In genomic region chr2:189218236-189218635, GRCh38 we compare ENCODE assay signal across 16 cellular contexts. TPM values are rescaled to one million over a fixed set of nuclear protein-coding genes. Genes with fewer than 3 reads are reported as not detected.
DNase-seq lines count a peak whose midpoint lies in the region; ATAC-seq, FAIRE-seq and TF ChIP-seq lines count a peak whose summit lies in the region.
"Had no signal": no experiment of that assay in that cellular context is flagged by ENCODE, and none has a peak within 500 bp of the region (broad histone marks: within the 10 kb centered on the region; RNA-seq: fewer than 3 reads in every experiment).

No MANE protein-coding gene starts in this region.

- peak overlapping the region; percentile 16; the same call in 1 of the 2 replicates for H3K4me2 ChIP-seq in GM23338
- peak overlapping the region in 1 of 2 experiments; percentile 57; a peak in 1 of 4 replicates for H3K4me2 ChIP-seq in H1 (ENCODE audit: insufficient read depth in 1 of 2, low read depth in 2 of 2, low read length in 2 of 2)
- H3K4me2 ChIP-seq in mesendoderm (ENCODE audit: low read length), result no peak overlapping the region

- no peak overlapping the region for H3K14ac ChIP-seq in H1 (ENCODE audit: insufficient read length)

- H4K20me1 ChIP-seq in GM23338 (replicated peaks; ENCODE audit: insufficient read depth), result no peaks in the 10 kb centered on the region
- no peaks in the 10 kb centered on the region for H4K20me1 ChIP-seq in H1 (replicated peaks in 1 of 2; ENCODE audit: control insufficient read depth in 1 of 2, insufficient read depth in 2 of 2, low read length in 2 of 2)

- H2BK15ac ChIP-seq in H1 (ENCODE audit: low read length), result no peak overlapping the region
- peak overlapping the region; percentile 88 for H2BK15ac ChIP-seq in mesendoderm (replicated peaks; ENCODE audit: low read depth)

- no peak overlapping the region for H3K56ac ChIP-seq in H1 (replicated peaks; ENCODE audit: insufficient read length, low read depth, low read length)
- peak overlapping the region; percentile 92 for H3K56ac ChIP-seq in mesendoderm (ENCODE audit: low read length)

- 80% methylated on average over 2 of the region's 2 CpGs; no CpG with 5 or more reads in 1 of the 2 experiments for WGBS in H1 (ENCODE audit: extremely low coverage in 1 of 2, insufficient coverage in 1 of 2, insufficient read length in 1 of 2, insufficient replicate concordance in 2 of 2, low coverage in 1 of 2, low lambda C conversion rate in 2 of 2, missing lambda C conversion rate in 1 of 2), 2 experiments
- no CpG with 5 or more reads among the region's 2 CpGs for WGBS in mesendoderm (ENCODE audit: extremely low coverage, insufficient coverage, low lambda C conversion rate)

- H3K9ac ChIP-seq in H1 (replicated peaks in 1 of 4; ENCODE audit: extremely low read depth in 1 of 4, low read depth in 3 of 4, low read length in 3 of 4), result no peak overlapping the region
- peak overlapping the region; percentile 60 for H3K9ac ChIP-seq in mesendoderm (ENCODE audit: low read length)

- H2AFZ ChIP-seq in GM23338, result no peak overlapping the region
- H2AFZ ChIP-seq in H1 (ENCODE audit: low read length), result no peak overlapping the region

- H3K27me3 ChIP-seq in GM23338 (ENCODE audit: insufficient read depth) (no peaks in the 10 kb centered on the region), H1 (replicated peaks in 1 of 4; ENCODE audit: control insufficient read depth in 3 of 4, extremely low read depth in 1 of 4, insufficient read depth in 3 of 4, low read length in 3 of 4) (no peaks in the 10 kb centered on the region), mesendoderm (ENCODE audit: insufficient read depth, low read length, poor library complexity) (no peaks in the 10 kb centered on the region), right atrium auricular region (no peaks in the 10 kb centered on the region)

- H2BK5ac ChIP-seq in H1 (ENCODE audit: low read depth, low read length) (peak overlapping the region; percentile 46; the same call in 1 of the 2 replicates), mesendoderm (ENCODE audit: low read length) (peak overlapping the region; percentile 100)

- no peaks in the 10 kb centered on the region for H3K9me3 ChIP-seq in H1 (ENCODE audit: insufficient read depth in 2 of 2, low read depth in 1 of 2, low read length in 1 of 2)
- H3K9me3 ChIP-seq in right atrium auricular region, result no peaks in the 10 kb centered on the region
- H3K9me3 ChIP-seq: HAP-1 had no signal

- peak overlapping the region; percentile 94 for H3K27ac Mint-ChIP-seq in GM23338
- H3K27ac Mint-ChIP-seq: CD8-positive, alpha-beta memory T cell had no signal

- peak overlapping the region; percentile 56 for H3K27ac ChIP-seq in GM23338 (ENCODE audit: low read depth)
- peak overlapping the region; percentile 53 for H3K27ac ChIP-seq in H1 (ENCODE audit: low read depth, low read length)
- H3K27ac ChIP-seq in mesendoderm (ENCODE audit: low read depth, low read length), result peak overlapping the region; percentile 98
- H3K27ac ChIP-seq in right atrium auricular region, result no peak overlapping the region

- no peak overlapping the region for H4K5ac ChIP-seq in H1 (ENCODE audit: insufficient read length, low read depth, low read length)
- peak overlapping the region; percentile 96 for H4K5ac ChIP-seq in mesendoderm (ENCODE audit: low read length)

- H3K36me3 ChIP-seq in GM23338 (ENCODE audit: insufficient read depth) (no peaks in the 10 kb centered on the region), H1 (ENCODE audit: control insufficient read depth in 2 of 4, insufficient read depth in 4 of 4, low read length in 3 of 4) (no peaks in the 10 kb centered on the region), mesendoderm (ENCODE audit: control insufficient read depth, insufficient read depth, low read length) (no peaks in the 10 kb centered on the region), right atrium auricular region (no peaks in the 10 kb centered on the region)
- H3K36me3 ChIP-seq: HAP-1 had no signal

- DNase-seq in GM23338 (ENCODE audit: low spot score), result no peak
- DNase-seq in NCI-H2227 treated with DMSO at 0.1 percent for 48 hours (lab: John Stamatoyannopoulos, UW), result peak; percentile 22
- DNase-seq in H1 (ENCODE audit: low read depth in 1 of 2, low spot score in 2 of 2), result no peak
- DNase-seq in mesendoderm, result peak; percentile 78
- DNase-seq in GDM1 (lab: John Stamatoyannopoulos, UW), result no peak
- no peak for DNase-seq in AG20443 (ENCODE audit: low spot score)
- DNase-seq in right atrium auricular region (ENCODE audit: low spot score), result no peak
- DNase-seq: CD8-positive, alpha-beta memory T cell; NCI-H187 treated with DMSO at 0.1 percent for 48 hours; NCI-H510A treated with DMSO at 0.1 percent for 48 hours; SHP77 treated with DMSO at 0.1 percent for 48 hours; SW 1271 had no signal

- peak overlapping the region; percentile 39 for H3K4ac ChIP-seq in H1 (replicated peaks; ENCODE audit: insufficient read length, low read depth, low read length)
- peak overlapping the region; percentile 96 for H3K4ac ChIP-seq in mesendoderm (ENCODE audit: low read depth, low read length)

- POLR2A ChIA-PET in H1 (lab: Charles Lee; ENCODE audit: partially characterized antibody), result interaction anchor here (1.5 kb wide), 1 partner anchor 26 kb away, joined by 3 read pairs; no protein-coding TSS in a partner anchor

- H3K23ac ChIP-seq in H1 (ENCODE audit: insufficient read length) (no peak overlapping the region), mesendoderm (ENCODE audit: low read length) (peak overlapping the region; percentile 57)

- ATAC-seq in GM23338 (peak; percentile 16; the same call in 1 of the 3 replicates), HG03521 (IDR thresholded peaks at IDR 0.05; ENCODE audit: unreplicated experiment) (no peak)
- ATAC-seq: HepG2 had no signal

- H3K4me1 Mint-ChIP-seq in GM23338, result peaks cover 52% of the 10 kb centered on the region
- H3K4me1 Mint-ChIP-seq: CD8-positive, alpha-beta memory T cell had no signal

- H3K4me3 ChIP-seq in GM23338 (no peak overlapping the region), H1 (ENCODE audit: extremely low read depth in 1 of 4, insufficient read depth in 2 of 4, low read depth in 3 of 4, low read length in 4 of 4) (no peak overlapping the region), mesendoderm (ENCODE audit: low read length) (no peak overlapping the region), right atrium auricular region (no peak overlapping the region)
- H3K4me3 ChIP-seq: HAP-1 had no signal

- peak overlapping the region; percentile 66; the same call in 1 of the 2 replicates for H2BK20ac ChIP-seq in H1 (ENCODE audit: low read length)

- TF ChIP-seq RAD21 in H1 (IDR thresholded peaks at IDR 0.05 in 1 of 2, conservative IDR thresholded peaks at IDR 0.05 in 1 of 2; ENCODE audit: low read depth in 2 of 2, low read length in 2 of 2), result no peak

- peak overlapping the region; percentile 84 for H4K91ac ChIP-seq in H1 (replicated peaks; ENCODE audit: insufficient read length, low read length)

- peaks cover 3% of the 10 kb centered on the region for H3K27me3 Mint-ChIP-seq in GM23338 (ENCODE audit: insufficient read depth, low read depth, poor library complexity)
- H3K27me3 Mint-ChIP-seq: CD8-positive, alpha-beta memory T cell had no signal

- no peaks in the 10 kb centered on the region for H3K36me3 Mint-ChIP-seq in GM23338 (ENCODE audit: low read depth)
- H3K36me3 Mint-ChIP-seq: CD8-positive, alpha-beta memory T cell had no signal

- TF ChIP-seq CTCF in GM23338 (conservative IDR thresholded peaks at IDR 0.05; ENCODE audit: low read depth in 2 of 2) (no peak), H1 (IDR thresholded peaks at IDR 0.05; ENCODE audit: control extremely low read depth in 1 of 3, insufficient read depth in 1 of 3, low read depth in 1 of 3, low read length in 3 of 3) (no peak), right atrium auricular region (IDR thresholded peaks at IDR 0.05) (no peak)

- H3K23me2 ChIP-seq in H1 (ENCODE audit: low read depth, low read length), result no peaks in the 10 kb centered on the region

- CTCF ChIA-PET in H1 (lab: Charles Lee; ENCODE audit: partially characterized antibody), result interaction anchor here (0.6 to 1.6 kb wide), 6 partner anchors 9 to 75 kb away, joined by 3 to 12 read pairs (median 4); partner anchors contain the start of gene COL5A2

- H3K18ac ChIP-seq in H1 (ENCODE audit: extremely low read depth, low read length) (no peak overlapping the region; the same call in 1 of the 2 replicates), mesendoderm (ENCODE audit: low read length) (peak overlapping the region; percentile 100)

- H2AK5ac ChIP-seq in H1 (ENCODE audit: low read depth, low read length), result peak overlapping the region; percentile 54; the same call in 1 of the 2 replicates
- H2AK5ac ChIP-seq in mesendoderm (ENCODE audit: low read length), result peak overlapping the region; percentile 99

- TF ChIP-seq EP300 in H1 (IDR thresholded peaks at IDR 0.05; ENCODE audit: borderline replicate concordance in 1 of 2, low read depth in 2 of 2, low read length in 2 of 2), result no peak

- H3K9me3 Mint-ChIP-seq in GM23338, result no peaks in the 10 kb centered on the region
- H3K9me3 Mint-ChIP-seq: CD8-positive, alpha-beta memory T cell had no signal

- H3K9me2 ChIP-seq in GM23338 (ENCODE audit: insufficient read depth), result no peaks in the 10 kb centered on the region

- H3F3A ChIP-seq in GM23338 (replicated peaks; ENCODE audit: low read depth), result no peaks in the 10 kb centered on the region

- H3K4me1 ChIP-seq in GM23338 (ENCODE audit: insufficient read depth) (peaks cover 55% of the 10 kb centered on the region), H1 (replicated peaks in 1 of 4; ENCODE audit: control insufficient read depth in 3 of 4, insufficient read depth in 4 of 4, low read length in 3 of 4) (peaks cover 2 to 12% (median 7%) of the 10 kb centered on the region in 4 experiments; a peak in 4 of 7 replicates), mesendoderm (ENCODE audit: control insufficient read depth, low read depth, low read length) (peaks cover 8% of the 10 kb centered on the region), right atrium auricular region (no peaks in the 10 kb centered on the region)
- H3K4me1 ChIP-seq: HAP-1 had no signal

- no peak overlapping the region for H4K8ac ChIP-seq in H1 (ENCODE audit: extremely low read depth, insufficient read depth, low read length)
- peak overlapping the region; percentile 67 for H4K8ac ChIP-seq in mesendoderm (ENCODE audit: low read depth, low read length)

- no peak for FAIRE-seq in H1 (lab: Jason Lieb, UNC)
- FAIRE-seq: HepG2, RCC 7860 had no signal

- H3K79me1 ChIP-seq in H1 (ENCODE audit: low read depth, low read length) (no peaks in the 10 kb centered on the region), mesendoderm (ENCODE audit: low read length) (no peaks in the 10 kb centered on the region)

- H3K4me3 Mint-ChIP-seq in GM23338, result no peak overlapping the region
- H3K4me3 Mint-ChIP-seq: CD8-positive, alpha-beta memory T cell had no signal

- TF ChIP-seq POLR2A in H1 (IDR thresholded peaks at IDR 0.05; ENCODE audit: control extremely low read depth in 1 of 2, low read depth in 2 of 2, low read length in 2 of 2), result no peak

- peak overlapping the region; percentile 80; the same call in 1 of the 2 replicates for H2BK12ac ChIP-seq in H1 (ENCODE audit: low read depth, low read length)

- H2BK120ac ChIP-seq in H1 (replicated peaks; ENCODE audit: low read depth, low read length), result peak overlapping the region; percentile 76
- peak overlapping the region; percentile 100 for H2BK120ac ChIP-seq in mesendoderm (ENCODE audit: low read depth, low read length)

- no peaks in the 10 kb centered on the region for H3K79me2 ChIP-seq in GM23338 (replicated peaks; ENCODE audit: insufficient read depth)
- H3K79me2 ChIP-seq in H1 (ENCODE audit: control insufficient read depth in 1 of 2, insufficient read depth in 2 of 2, low read length in 2 of 2), result no peaks in the 10 kb centered on the region
- H3K79me2 ChIP-seq in mesendoderm (ENCODE audit: control insufficient read depth, insufficient read depth, low read length), result no peaks in the 10 kb centered on the region

RNA-seq across cellular contexts. Expression of gene COL5A2, which starts 38.7 kb away (rescaled TPM):
- 19.7 and 20.2 TPM in 2 replicates for total RNA-seq in GM23338 (2014; rRNA removed; shearing (Covaris generic))
- 6.0 and 6.7 TPM in 2 replicates for polyA plus RNA-seq in GM23338 (2016; fragmentation: Nextera tagmentation; extraction: Ambion mirVana)
- total RNA-seq in H1 (2021; fragmentation: NEBNext Ultra II Directional; extraction: Animal tissue kit (Norgen Biotek cat#: 25700)), result 22.8 and 24.2 TPM in 2 replicates
- polyA plus RNA-seq in H1 (2011; rRNA removed), result 4.2 and 4.7 TPM in 2 replicates
- polyA plus RNA-seq in H1 (2011; cell fraction: cytosol; rRNA removed), result 7.3 TPM
- polyA plus RNA-seq in H1 (2011; cell fraction: nucleus; rRNA removed), result 18.4 TPM
- polyA plus RNA-seq in H1 (2012, experiment 1 of 2), result 12.7 to 18.2 TPM (median 16.4 TPM) in 4 replicates
- polyA plus RNA-seq in H1 (2012, experiment 2 of 2), result 2.7 TPM
- polyA plus RNA-seq in H1 (2013, experiment 1 of 2), result 65.9 TPM
- 64.0 TPM for polyA plus RNA-seq in H1 (2013, experiment 2 of 2)
- 11.3 and 21.6 TPM in 2 replicates for polyA minus RNA-seq in H1 (2011; rRNA and poly(A)+ RNA removed)
- 5.9 TPM for polyA minus RNA-seq in H1 (2011; cell fraction: cytosol; rRNA and poly(A)+ RNA removed)
- 8.8 TPM for polyA minus RNA-seq in H1 (2011; cell fraction: nucleus; rRNA and poly(A)+ RNA removed)
- polyA plus RNA-seq in mesendoderm (2013, experiment 1 of 2), result 74.1 TPM
- polyA plus RNA-seq in mesendoderm (2013, experiment 2 of 2), result 72.8 TPM
- 10 to 100 TPM; 15.8 to 24.8 TPM for total RNA-seq in right atrium auricular region
- polyA plus RNA-seq: CD8-positive, alpha-beta memory T cell had no signal

Comparison
In these comparisons a context has a peak if more than half of its experiments do, and no peak if none do; other contexts are left out.
1. DNase-seq: peak in NCI-H2227 treated with DMSO at 0.1 percent for 48 hours (single experiment) and mesendoderm (single experiment); none in GM23338 (single experiment), H1 (0 of 2), GDM1 (single experiment), AG20443 (single experiment) and right atrium auricular region (single experiment).
2. H3K27ac ChIP-seq: peak in GM23338 (single experiment), H1 (single experiment) and mesendoderm (single experiment); none in right atrium auricular region (0 of 2).